1 cellular context compared by ENCODE assay signal in genomic region chr1:40919475-40920011, GRCh38.
TF ChIP-seq lines count a peak whose summit lies in the region.

No MANE protein-coding gene starts in this region.

TF ChIP-seq in HepG2, 621 proteins besides CTCF, POLR2A, EP300 and RAD21 (continued from another document and continues in another):
- TF ChIP-seq KDM6A (CRISPR knock-in tag; IDR thresholded peaks at IDR 0.05; ENCODE audit: low read depth) = peak; percentile 89
- TF ChIP-seq ZEB1 (IDR thresholded peaks at IDR 0.05; ENCODE audit: insufficient replicate concordance, low read depth) = peak; percentile 74
- TF ChIP-seq NFE2L2 (IDR thresholded peaks at IDR 0.05; ENCODE audit: low read length) = no peak
- no peak for TF ChIP-seq ZFYVE20 (CRISPR knock-in tag; IDR thresholded peaks at IDR 0.05; ENCODE audit: borderline replicate concordance, low read depth)
- TF ChIP-seq STAG1 (CRISPR knock-in tag; IDR thresholded peaks at IDR 0.05) = peak; percentile 35
- TF ChIP-seq FOXO4 (CRISPR knock-in tag; conservative IDR thresholded peaks at IDR 0.05) = no peak
- 0 out of 2 replicates have a peak, but pooled peaks have one; percentile 53 for TF ChIP-seq MYPOP (CRISPR knock-in tag; IDR thresholded peaks at IDR 0.05)
- TF ChIP-seq ZNF3 (CRISPR knock-in tag; IDR thresholded peaks at IDR 0.05) = no peak
- 0 out of 2 replicates have a peak, but pooled peaks have one; percentile 42 for TF ChIP-seq ZNF572 (CRISPR knock-in tag; IDR thresholded peaks at IDR 0.05)
- 0 out of 2 replicates have a peak, but pooled peaks have one; percentile 62 for TF ChIP-seq ZNF512 (CRISPR knock-in tag; IDR thresholded peaks at IDR 0.05)
- 0 out of 2 replicates have a peak, but pooled peaks have one; percentile 53 for TF ChIP-seq ZNF275 (CRISPR knock-in tag; IDR thresholded peaks at IDR 0.05; ENCODE audit: borderline replicate concordance)
- TF ChIP-seq RXRA (CRISPR knock-in tag; IDR thresholded peaks at IDR 0.05) = peak; percentile 99
- TF ChIP-seq HMG20A (CRISPR knock-in tag; IDR thresholded peaks at IDR 0.05; ENCODE audit: borderline replicate concordance) = peak; percentile 89; the same call in 1 of the 2 replicates
- TF ChIP-seq ZNF510 (CRISPR knock-in tag; IDR thresholded peaks at IDR 0.05; ENCODE audit: low read depth) = peak; percentile 89
- TF ChIP-seq TCF12 (IDR thresholded peaks at IDR 0.05) = no peak
- TF ChIP-seq TCF12 (CRISPR knock-in tag; IDR thresholded peaks at IDR 0.05) = peak; percentile 71; the same call in 1 of the 2 replicates
- peak; percentile 96 for TF ChIP-seq ZNF609 (CRISPR knock-in tag; IDR thresholded peaks at IDR 0.05; ENCODE audit: borderline replicate concordance)
- TF ChIP-seq XBP1 (CRISPR knock-in tag; IDR thresholded peaks at IDR 0.05) = no peak
- TF ChIP-seq CCAR2 (optimal IDR thresholded peaks at IDR 0.05; ENCODE audit: low read depth, low read length) = no peak
- no peak for TF ChIP-seq AKNA (CRISPR knock-in tag; IDR thresholded peaks at IDR 0.05; ENCODE audit: borderline replicate concordance)
- peak; percentile 27; the same call in 1 of the 2 replicates for TF ChIP-seq PHF8 (CRISPR knock-in tag; IDR thresholded peaks at IDR 0.05)
- no peak for TF ChIP-seq FOXM1 (CRISPR knock-in tag; IDR thresholded peaks at IDR 0.05)
- TF ChIP-seq KDM2A (CRISPR knock-in tag; IDR thresholded peaks at IDR 0.05; ENCODE audit: borderline replicate concordance, low read depth) = peak; percentile 80; the same call in 1 of the 2 replicates
- TF ChIP-seq ZNF605 (CRISPR knock-in tag; IDR thresholded peaks at IDR 0.05) = peak; percentile 59
- TF ChIP-seq NR2F6 (IDR thresholded peaks at IDR 0.05) = peak; percentile 85
- peak; percentile 97 for TF ChIP-seq NR2F6 (CRISPR knock-in tag; IDR thresholded peaks at IDR 0.05)
- peak; percentile 37; the same call in 1 of the 2 replicates for TF ChIP-seq FOXK2 (IDR thresholded peaks at IDR 0.05)
- TF ChIP-seq ZSCAN25 (CRISPR knock-in tag; IDR thresholded peaks at IDR 0.05) = peak; percentile 70; the same call in 1 of the 2 replicates
- TF ChIP-seq CEBPZ (IDR thresholded peaks at IDR 0.05; ENCODE audit: low read length) = no peak
- TF ChIP-seq NAIF1 (CRISPR knock-in tag; IDR thresholded peaks at IDR 0.05; ENCODE audit: borderline replicate concordance) = 0 out of 2 replicates have a peak, but pooled peaks have one; percentile 33
- peak; percentile 90 for TF ChIP-seq ZNF280B (CRISPR knock-in tag; IDR thresholded peaks at IDR 0.05; ENCODE audit: borderline replicate concordance)
- TF ChIP-seq ZNF20 (CRISPR knock-in tag; IDR thresholded peaks at IDR 0.05) = no peak
- TF ChIP-seq CREM (IDR thresholded peaks at IDR 0.05) = peak; percentile 63; the same call in 1 of the 2 replicates
- TF ChIP-seq CREM (CRISPR knock-in tag; IDR thresholded peaks at IDR 0.05) = no peak
